Comparison of ENCODE assay signal across 25 cellular contexts in the genomic region with DNA sequence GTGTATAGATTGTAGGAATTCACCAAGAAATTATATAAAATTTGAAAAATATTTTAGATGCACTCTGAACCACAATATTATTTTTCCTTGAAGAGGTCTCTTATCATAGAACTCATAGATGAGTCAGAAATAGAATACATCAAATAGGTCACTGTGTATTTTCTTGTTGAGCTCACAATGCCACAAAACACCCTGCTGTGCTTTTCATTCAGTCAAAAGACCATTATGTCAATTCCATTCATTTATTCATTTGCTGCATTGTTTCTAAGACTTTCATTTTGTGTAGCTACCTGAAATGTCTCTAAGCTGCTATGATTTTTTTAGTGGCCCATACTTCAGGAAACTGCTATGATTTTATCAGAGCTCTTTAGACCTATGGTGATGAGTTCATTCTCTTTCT.
"Had no signal": no experiment of that assay in that cellular context is flagged by ENCODE, and none has a peak within 500 bp of the region (broad histone marks: within the 10 kb centered on the region; RNA-seq: fewer than 3 reads in every experiment).

No MANE protein-coding gene starts in this region.

- H3K4me3 ChIP-seq: Peyer's patch, SJCRH30 had no signal

- H3K27ac ChIP-seq: Peyer's patch, RWPE1, SJCRH30, WERI-Rb-1 had no signal

- H3K9ac ChIP-seq: SK-N-SH had no signal

- H3K4me1 ChIP-seq: Peyer's patch, SJCRH30 had no signal

- H3K36me3 ChIP-seq: Peyer's patch, SJCRH30, WERI-Rb-1 had no signal

- FAIRE-seq: bronchial epithelial cell had no signal

- ATAC-seq: activated CD4-positive, alpha-beta T cell treated with anti-CD3 and anti-CD28 coated beads for 36 hours; activated T-helper 17 cell treated with anti-CD3 and anti-CD28 coated beads, Interleukin-2, amount 50 U/mL, for 72 hours had no signal

- DNase-seq: activated CD4-positive, alpha-beta memory T cell treated with anti-CD3 and anti-CD28 coated beads, Interleukin-2, amount 10 ng/mL, durations not matched to agents 7 days and 5 days; activated CD4-positive, alpha-beta T cell treated with anti-CD3 and anti-CD28 coated beads for 36 hours; activated CD4-positive, alpha-beta T cell treated with anti-CD3 and anti-CD28 coated beads, Interleukin-2, amount 50 U/mL, for 1 hour; activated gamma-delta T cell; activated naive CD4-positive, alpha-beta T cell treated with anti-CD3 and anti-CD28 coated beads for 36 hours; activated T-cell treated with anti-CD3 and anti-CD28 coated beads for 4 hours; activated T-cell treated with anti-CD3 and anti-CD28 coated beads, Interleukin-2, amount 50 U/mL, for 48 hours; central memory CD4-positive, alpha-beta T cell; cortex of kidney; Kasumi-1; NCI-H1694; NCI-H2029; NCI-H2107; NCI-H510A treated with DMSO at 0.1 percent for 48 hours; NCI-H82; OCI-M1; Peyer's patch; Right ventricle myocardium superior; SJCRH30; SK-N-SH; T-helper 1 cell; WERI-Rb-1 had no signal

- H3K27me3 ChIP-seq: Peyer's patch, SJCRH30 had no signal

- H3K9me3 ChIP-seq: Peyer's patch, SJCRH30, SK-N-SH had no signal

- H3K4me2 ChIP-seq: SK-N-SH had no signal
